In genomic region chr1:200873116-200873670, GRCh38 we compare ENCODE assay signal across 1 cellular context.
TF ChIP-seq lines count a peak whose summit lies in the region.

No MANE protein-coding gene starts in this region.

TF ChIP-seq in GM12878, 131 proteins besides CTCF, POLR2A, EP300 and RAD21 (continued from another document):
- no peak for TF ChIP-seq REST (IDR thresholded peaks at IDR 0.05; ENCODE audit: low read depth, low read length)
- no peak for TF ChIP-seq ATF7 (IDR thresholded peaks at IDR 0.05; ENCODE audit: low read depth)
- TF ChIP-seq TCF3 (IDR thresholded peaks at IDR 0.05; ENCODE audit: borderline replicate concordance, insufficient read depth, low read depth, low read length), result no peak
- no peak for TF ChIP-seq NR2F1 (conservative IDR thresholded peaks at IDR 0.05)
